Comparison of ENCODE assay signal across 14 cellular contexts in genomic region chr2:157324331-157324843, GRCh38. TPM values are rescaled to one million over a fixed set of nuclear protein-coding genes. Genes with fewer than 3 reads are reported as not detected.
"Had no signal": no experiment of that assay in that cellular context is flagged by ENCODE, and none has a peak within 500 bp of the region (broad histone marks: within the 10 kb centered on the region; RNA-seq: fewer than 3 reads in every experiment).

No MANE protein-coding gene starts in this region.

- H3K27ac ChIP-seq: ovary, thyroid gland, vagina had no signal

- H3K9me3 ChIP-seq: ovary, thyroid gland, vagina had no signal

- H3K4me1 ChIP-seq: thyroid gland, vagina had no signal

- DNase-seq: activated CD4-positive, alpha-beta T cell treated with anti-CD3 and anti-CD28 coated beads, Interleukin-2, amount 50 U/mL, for 1 hour; activated CD4-positive, CD25-positive, alpha-beta regulatory T cell; activated naive CD4-positive, alpha-beta T cell treated with anti-CD3 and anti-CD28 coated beads for 36 hours; activated T-cell treated with anti-CD3 and anti-CD28 coated beads for 4 hours; foreskin melanocyte; ovary; stimulated activated CD4-positive, alpha-beta T cell treated with anti-CD3 and anti-CD28 coated beads, Interleukin-15, amount 100 ng/mL, for 24 hours; stimulated activated CD4-positive, alpha-beta T cell treated with anti-CD3 and anti-CD28 coated beads, Interleukin-4, amount 100 ng/mL, for 24 hours; T-helper 1 cell; thyroid gland had no signal

- H3K27me3 ChIP-seq: ovary, thyroid gland, vagina had no signal

- H3K36me3 ChIP-seq: ovary, thyroid gland, vagina had no signal

- H3K4me3 ChIP-seq: ovary, thyroid gland, vagina had no signal

RNA-seq across cellular contexts. Expression of gene ERMN, which starts 1.2 kb away (rescaled TPM):
- total RNA-seq: dermis microvascular lymphatic vessel endothelial cell, kidney epithelial cell, mesothelial cell of epicardium, vagina had no signal
